ENCODE assay signal across 36 cellular contexts in genomic region chr13:103218253-103218652, GRCh38.
"Had no signal": no experiment of that assay in that cellular context is flagged by ENCODE, and none has a peak within 500 bp of the region (broad histone marks: within the 10 kb centered on the region; RNA-seq: fewer than 3 reads in every experiment).

No MANE protein-coding gene starts in this region.

- H3K27me3 ChIP-seq: breast epithelium, neutrophil, pancreas, sigmoid colon, thyroid gland, upper lobe of left lung, vagina had no signal

- H3K4me1 ChIP-seq: breast epithelium, left ventricle myocardium inferior, pancreas, psoas muscle, sigmoid colon, thyroid gland, upper lobe of left lung, vagina had no signal

- H3K9me3 ChIP-seq: breast epithelium, left ventricle myocardium inferior, neutrophil, pancreas, psoas muscle, sigmoid colon, thyroid gland, upper lobe of left lung, vagina had no signal

- H3K36me3 ChIP-seq: breast epithelium, left ventricle myocardium inferior, neutrophil, pancreas, sigmoid colon, thyroid gland, upper lobe of left lung, vagina had no signal

- FAIRE-seq: colon, frontal cortex, islet of Langerhans, pancreas, small intestine, TTC549 had no signal

- H3K9me3 Mint-ChIP-seq: nephron progenitor cell; stimulated activated naive CD8-positive, alpha-beta T cell treated with anti-CD3 and anti-CD28 coated beads, Interleukin-15, amount 100 ng/mL, for 72 hours; T-helper 1 cell treated with Interleukin-12 subunit alpha and Interleukin-12 subunit beta and Interleukin-4 antibody, amounts not matched to agents 30 μg/mL and 1 μg/mL, for 36 hours had no signal

- H3K27ac Mint-ChIP-seq: activated naive CD8-positive, alpha-beta T cell; nephron progenitor cell; stimulated activated memory B cell treated with anti-CD40 and anti-IgM and Interleukin-4, amounts not matched to agents 10 μg/mL and 1 μg/mL and 100 μg/mL, for 72 hours; stimulated activated naive CD8-positive, alpha-beta T cell treated with anti-CD3 and anti-CD28 coated beads, Interleukin-15, amount 100 ng/mL, for 72 hours; T-helper 1 cell treated with Interleukin-12 subunit alpha and Interleukin-12 subunit beta and Interleukin-4 antibody, amounts not matched to agents 30 μg/mL and 1 μg/mL, for 36 hours had no signal

- DNase-seq: activated CD4-positive, alpha-beta T cell treated with anti-CD3 and anti-CD28 coated beads for 48 hours; activated CD4-positive, alpha-beta T cell treated with anti-CD3 and anti-CD28 coated beads, Interleukin-2, amount 50 U/mL, for 48 hours; activated CD8-positive, alpha-beta memory T cell treated with anti-CD3 and anti-CD28 coated beads for 24 hours; activated effector memory CD4-positive, alpha-beta T cell treated with Interleukin-2 at 50 U/mL for 16 hours; activated naive CD4-positive, alpha-beta T cell treated with Interleukin-2 at 50 U/mL for 16 hours; aorta; dermis blood vessel endothelial cell; effector CD4-positive, alpha-beta T cell; erythroblast; left ventricle myocardium inferior; nephron progenitor cell; pancreas; psoas muscle; sigmoid colon; small intestine; stimulated activated CD4-positive, alpha-beta T cell treated with anti-CD3 and anti-CD28 coated beads, Interleukin-4, amount 100 ng/mL, for 4 hours; stimulated activated CD8-positive, alpha-beta memory T cell treated with anti-CD3 and anti-CD28 coated beads, Interleukin-4, amount 100 ng/mL, for 48 hours; stimulated activated naive CD8-positive, alpha-beta T cell treated with anti-CD3 and anti-CD28 coated beads, Interleukin-15, amount 100 ng/mL, for 72 hours; substantia nigra; SW 1271; T-helper 9 cell; thyroid gland; upper lobe of left lung had no signal

- H3K4me1 Mint-ChIP-seq: central memory CD8-positive, alpha-beta T cell; stimulated activated memory B cell treated with anti-CD40 and anti-IgM and Interleukin-4, amounts not matched to agents 10 μg/mL and 1 μg/mL and 100 μg/mL, for 72 hours; stimulated activated naive CD8-positive, alpha-beta T cell treated with anti-CD3 and anti-CD28 coated beads, Interleukin-15, amount 100 ng/mL, for 72 hours had no signal

- H3K36me3 Mint-ChIP-seq: activated naive CD8-positive, alpha-beta T cell; stimulated activated memory B cell treated with anti-CD40 and anti-IgM and Interleukin-4, amounts not matched to agents 10 μg/mL and 1 μg/mL and 100 μg/mL, for 72 hours had no signal

- H3K27me3 Mint-ChIP-seq: activated naive CD8-positive, alpha-beta T cell; central memory CD8-positive, alpha-beta T cell; stimulated activated memory B cell treated with anti-CD40 and anti-IgM and Interleukin-4, amounts not matched to agents 10 μg/mL and 1 μg/mL and 100 μg/mL, for 72 hours; stimulated activated naive CD8-positive, alpha-beta T cell treated with anti-CD3 and anti-CD28 coated beads, Interleukin-15, amount 100 ng/mL, for 72 hours had no signal

- H3K4me3 ChIP-seq: breast epithelium, left ventricle myocardium inferior, lung, pancreas, psoas muscle, sigmoid colon, thyroid gland, upper lobe of left lung, vagina had no signal

- H3K4me3 Mint-ChIP-seq: activated naive CD8-positive, alpha-beta T cell; central memory CD8-positive, alpha-beta T cell; nephron progenitor cell; stimulated activated memory B cell treated with anti-CD40 and anti-IgM and Interleukin-4, amounts not matched to agents 10 μg/mL and 1 μg/mL and 100 μg/mL, for 72 hours; stimulated activated naive CD8-positive, alpha-beta T cell treated with anti-CD3 and anti-CD28 coated beads, Interleukin-15, amount 100 ng/mL, for 72 hours; T-helper 1 cell treated with Interleukin-12 subunit alpha and Interleukin-12 subunit beta and Interleukin-4 antibody, amounts not matched to agents 30 μg/mL and 1 μg/mL, for 36 hours had no signal

- H3K27ac ChIP-seq: breast epithelium, left ventricle myocardium inferior, neutrophil, pancreas, psoas muscle, sigmoid colon, thyroid gland, upper lobe of left lung, vagina, VCaP had no signal

- ATAC-seq: psoas muscle; stimulated activated memory B cell treated with anti-CD40 and anti-IgM and Interleukin-4, amounts not matched to agents 10 μg/mL and 1 μg/mL and 100 μg/mL, for 72 hours; stimulated activated naive CD8-positive, alpha-beta T cell treated with anti-CD3 and anti-CD28 coated beads, Interleukin-15, amount 100 ng/mL, for 72 hours had no signal
